Comparison of ENCODE assay signal across 8 cellular contexts in genomic region chr20:31560900-31561598, GRCh38. TPM values are rescaled to one million over a fixed set of nuclear protein-coding genes. Genes with fewer than 3 reads are reported as not detected.
DNase-seq lines count a peak whose midpoint lies in the region; ATAC-seq, FAIRE-seq and TF ChIP-seq lines count a peak whose summit lies in the region.

No MANE protein-coding gene starts in this region.

- peak overlapping the region; percentile 53 for H3K4me2 ChIP-seq in smooth muscle cell

- H3K36me3 ChIP-seq in RWPE2 (ENCODE audit: low read depth) (peaks cover 76% of the 10 kb centered on the region), smooth muscle cell (ENCODE audit: low read depth) (peaks cover 4% of the 10 kb centered on the region)

- no peaks in the 10 kb centered on the region for H4K20me1 ChIP-seq in smooth muscle cell (ENCODE audit: low read depth)

- H3K9ac ChIP-seq in smooth muscle cell (ENCODE audit: low read depth), result peak overlapping the region; percentile 78

- intact Hi-C loops in left ventricle myocardium superior (cut with micrococcal nuclease), result no loop called here

- H3K27ac ChIP-seq in RWPE2 (ENCODE audit: poor library complexity, severe bottlenecking) (peak overlapping the region; percentile 97), smooth muscle cell (ENCODE audit: low read depth) (peak overlapping the region; percentile 95)

- peak; percentile 85 for DNase-seq in H54 (ENCODE audit: insufficient read length, low spot score)
- DNase-seq in RWPE2 (ENCODE audit: low spot score), result peak; percentile 96
- DNase-seq in fibroblast of gingiva (ENCODE audit: low read depth), result peak; percentile 96
- no peak for DNase-seq in smooth muscle cell (lab: John Stamatoyannopoulos, UW; ENCODE audit: unreplicated experiment)
- no peak for DNase-seq in left ventricle myocardium superior

- H2AFZ ChIP-seq in smooth muscle cell (ENCODE audit: low read depth), result no peak overlapping the region

- FAIRE-seq in H54 (lab: Jason Lieb, UNC), result peak; percentile 30

- no peaks in the 10 kb centered on the region for H3K27me3 ChIP-seq in RWPE2 (ENCODE audit: insufficient read depth, poor library complexity, severe bottlenecking)
- no peaks in the 10 kb centered on the region for H3K27me3 ChIP-seq in smooth muscle cell (ENCODE audit: low read depth)

- TF ChIP-seq CTCF in RWPE2 (IDR thresholded peaks at IDR 0.05; ENCODE audit: poor library complexity, severe bottlenecking) (no peak), smooth muscle cell (IDR thresholded peaks at IDR 0.05; ENCODE audit: borderline replicate concordance, insufficient read depth, poor library complexity, severe bottlenecking) (no peak)

- 20% methylated on average over 6 of the region's 6 CpGs for WGBS in smooth muscle cell (ENCODE audit: low lambda C conversion rate)

- no peaks in the 10 kb centered on the region for H3K79me2 ChIP-seq in smooth muscle cell (ENCODE audit: low read depth)

- peaks cover 49% of the 10 kb centered on the region for H3F3A ChIP-seq in smooth muscle cell (ENCODE audit: low read depth)

- H3K4me3 ChIP-seq in RWPE2 (ENCODE audit: severe bottlenecking) (no peak overlapping the region), smooth muscle cell (no peak overlapping the region)

- H3K4me1 ChIP-seq in RWPE2 (ENCODE audit: insufficient read depth, poor library complexity, severe bottlenecking), result peaks cover 45% of the 10 kb centered on the region
- H3K4me1 ChIP-seq in smooth muscle cell (ENCODE audit: low read depth), result peaks cover 5% of the 10 kb centered on the region

- H3K9me3 ChIP-seq in RWPE2 (ENCODE audit: severe bottlenecking) (no peaks in the 10 kb centered on the region), smooth muscle cell (replicated peaks; ENCODE audit: low read depth) (no peaks in the 10 kb centered on the region)

- TF ChIP-seq POLR2A in H54 (IDR thresholded peaks at IDR 0.05; ENCODE audit: low read depth, low read length), result no peak

- ATAC-seq in RWPE2 (ENCODE audit: low read depth) (peak; percentile 68), GM21381 (IDR thresholded peaks at IDR 0.05; ENCODE audit: unreplicated experiment) (no peak), HG03439 (IDR thresholded peaks at IDR 0.05; ENCODE audit: unreplicated experiment) (no peak), left ventricle myocardium superior (no peak), HG02642 (IDR thresholded peaks at IDR 0.05; ENCODE audit: poor library complexity, unreplicated experiment) (no peak)

RNA-seq across cellular contexts. Expression of gene ID1, which starts 44.0 kb away (rescaled TPM):
- total RNA-seq in smooth muscle cell (396 and 414 TPM in 2 replicates), left ventricle myocardium superior (99.2 TPM)
- 87.6 and 182 TPM in 2 replicates for polyA plus RNA-seq in smooth muscle cell

RNA-seq across cellular contexts. Expression of gene HM13, which starts 46.8 kb away (rescaled TPM):
- total RNA-seq in smooth muscle cell (165 and 210 TPM in 2 replicates), left ventricle myocardium superior (39.2 TPM)
- polyA plus RNA-seq in smooth muscle cell, result 336 and 397 TPM in 2 replicates

Comparison
In these comparisons a context has a peak if more than half of its experiments do, and no peak if none do; other contexts are left out.
1. DNase-seq: peak in H54 (single experiment), RWPE2 (single experiment) and fibroblast of gingiva (single experiment); none in smooth muscle cell (single experiment) and left ventricle myocardium superior (single experiment).